9 cellular contexts compared by ENCODE assay signal in genomic region chr19:4052114-4052992, GRCh38. TPM values are rescaled to one million over a fixed set of nuclear protein-coding genes. Genes with fewer than 3 reads are reported as not detected.
DNase-seq lines count a peak whose midpoint lies in the region; ATAC-seq lines count a peak whose summit lies in the region.
"Had no signal": no experiment of that assay in that cellular context is flagged by ENCODE, and none has a peak within 500 bp of the region (broad histone marks: within the 10 kb centered on the region; RNA-seq: fewer than 3 reads in every experiment).

No MANE protein-coding gene starts in this region.

- H3K4me1 Mint-ChIP-seq in activated CD4-positive, alpha-beta T cell treated with anti-CD3 and anti-CD28 coated beads, Interleukin-2, amount 10 ng/mL, durations not matched to agents 24 days and 14 days, result peaks cover 20% of the 10 kb centered on the region
- peaks cover 54% of the 10 kb centered on the region for H3K4me1 Mint-ChIP-seq in central memory CD8-positive, alpha-beta T cell

- WGBS in mesodermal cell (ENCODE audit: insufficient coverage in 2 of 2), 2 experiments, result 90 to 93% methylated on average over 14 to 21 of the region's 27 CpGs
- WGBS in urinary bladder, result 59% methylated on average over 27 of the region's 27 CpGs

- peaks cover 43% of the 10 kb centered on the region for H3K36me3 Mint-ChIP-seq in activated CD4-positive, alpha-beta T cell treated with anti-CD3 and anti-CD28 coated beads, Interleukin-2, amount 10 ng/mL, durations not matched to agents 24 days and 14 days (ENCODE audit: low read depth)
- H3K36me3 Mint-ChIP-seq in central memory CD8-positive, alpha-beta T cell (ENCODE audit: insufficient read depth), result peaks cover 74% of the 10 kb centered on the region

- H3K27ac Mint-ChIP-seq in activated CD4-positive, alpha-beta T cell treated with anti-CD3 and anti-CD28 coated beads, Interleukin-2, amount 10 ng/mL, durations not matched to agents 24 days and 14 days, result peak overlapping the region; percentile 47
- H3K27ac Mint-ChIP-seq in central memory CD8-positive, alpha-beta T cell (ENCODE audit: low read depth), result peak overlapping the region; percentile 91

- no peak for ATAC-seq in central memory CD8-positive, alpha-beta T cell (replicated peaks; ENCODE audit: extremely low read depth, poor library complexity, severe bottlenecking)

- DNase-seq in activated CD4-positive, alpha-beta T cell treated with anti-CD3 and anti-CD28 coated beads, Interleukin-2, amount 10 ng/mL, durations not matched to agents 24 days and 14 days, result no peak
- no peak for DNase-seq in activated CD4-positive, alpha-beta T cell treated with anti-CD3 and anti-CD28 coated beads, Interleukin-2, amount 50 U/mL, for 48 hours
- DNase-seq in central memory CD8-positive, alpha-beta T cell (ENCODE audit: low spot score in 2 of 2), result no peak
- DNase-seq in NCI-H2196 treated with DMSO at 0.1 percent for 48 hours (lab: John Stamatoyannopoulos, UW; ENCODE audit: unreplicated experiment) (no peak), epidermal melanocyte (ENCODE audit: insufficient read length, low spot score) (no peak), NCI-H446 (lab: John Stamatoyannopoulos, UW) (no peak)
- DNase-seq: activated CD4-positive, alpha-beta T cell treated with anti-CD3 and anti-CD28 coated beads for 1 hour had no signal

- peak overlapping the region; percentile 23 for H3K27ac ChIP-seq in mesodermal cell (ENCODE audit: low read depth, low read length, severe bottlenecking)
- peak overlapping the region; percentile 27 for H3K27ac ChIP-seq in urinary bladder (ENCODE audit: low read depth)

- intact Hi-C loops in activated CD4-positive, alpha-beta T cell treated with anti-CD3 and anti-CD28 coated beads, Interleukin-2, amount 10 ng/mL, durations not matched to agents 24 days and 14 days (cut with micrococcal nuclease), result no loop called here

- H3K4me3 Mint-ChIP-seq in activated CD4-positive, alpha-beta T cell treated with anti-CD3 and anti-CD28 coated beads, Interleukin-2, amount 10 ng/mL, durations not matched to agents 24 days and 14 days, result no peak overlapping the region
- H3K4me3 Mint-ChIP-seq in central memory CD8-positive, alpha-beta T cell, result peak overlapping the region; percentile 56

- H3K9me3 Mint-ChIP-seq in activated CD4-positive, alpha-beta T cell treated with anti-CD3 and anti-CD28 coated beads, Interleukin-2, amount 10 ng/mL, durations not matched to agents 24 days and 14 days, result no peaks in the 10 kb centered on the region
- no peaks in the 10 kb centered on the region for H3K9me3 Mint-ChIP-seq in central memory CD8-positive, alpha-beta T cell

- H3K4me1 ChIP-seq in mesodermal cell (ENCODE audit: control insufficient read depth, insufficient read depth, low read length, poor library complexity, severe bottlenecking) (peaks cover 21% of the 10 kb centered on the region), urinary bladder (ENCODE audit: insufficient read depth) (no peaks in the 10 kb centered on the region)

- H3K36me3 ChIP-seq in mesodermal cell (ENCODE audit: control insufficient read depth, insufficient read depth, low read length) (peaks cover 66% of the 10 kb centered on the region), urinary bladder (ENCODE audit: insufficient read depth) (peaks cover 6% of the 10 kb centered on the region)

- no peak overlapping the region for H3K4me3 ChIP-seq in mesodermal cell (ENCODE audit: extremely low read depth, insufficient read depth, low read length, poor library complexity, severe bottlenecking)
- H3K4me3 ChIP-seq in urinary bladder (ENCODE audit: low read depth, low read length), result no peak overlapping the region

- no peaks in the 10 kb centered on the region for H3K27me3 Mint-ChIP-seq in activated CD4-positive, alpha-beta T cell treated with anti-CD3 and anti-CD28 coated beads, Interleukin-2, amount 10 ng/mL, durations not matched to agents 24 days and 14 days
- no peaks in the 10 kb centered on the region for H3K27me3 Mint-ChIP-seq in central memory CD8-positive, alpha-beta T cell

- no peaks in the 10 kb centered on the region for H3K9me3 ChIP-seq in mesodermal cell (ENCODE audit: control insufficient read depth, low read length)

RNA-seq across cellular contexts. Expression of gene ZBTB7A, which starts 14.3 kb away (rescaled TPM):
- 35.8 and 39.6 TPM in 2 replicates for total RNA-seq in activated CD4-positive, alpha-beta T cell treated with anti-CD3 and anti-CD28 coated beads, Interleukin-2, amount 10 ng/mL, durations not matched to agents 24 days and 14 days
- polyA plus RNA-seq in mesodermal cell (2013, experiment 1 of 2), result 9.1 TPM
- 8.0 TPM for polyA plus RNA-seq in mesodermal cell (2013, experiment 2 of 2)
- 8.2 TPM for total RNA-seq in urinary bladder
- 35.3 TPM for polyA plus RNA-seq in urinary bladder

RNA-seq across cellular contexts. Expression of gene PIAS4, which starts 44.8 kb away (rescaled TPM):
- 32.2 and 33.2 TPM in 2 replicates for total RNA-seq in activated CD4-positive, alpha-beta T cell treated with anti-CD3 and anti-CD28 coated beads, Interleukin-2, amount 10 ng/mL, durations not matched to agents 24 days and 14 days
- 37.9 TPM for polyA plus RNA-seq in mesodermal cell (2013, experiment 1 of 2)
- 25.8 TPM for polyA plus RNA-seq in mesodermal cell (2013, experiment 2 of 2)
- 20.2 TPM for total RNA-seq in urinary bladder
- polyA plus RNA-seq in urinary bladder, result 25.3 TPM
